ENCODE assay signal across 8 cellular contexts in the genomic region with DNA sequence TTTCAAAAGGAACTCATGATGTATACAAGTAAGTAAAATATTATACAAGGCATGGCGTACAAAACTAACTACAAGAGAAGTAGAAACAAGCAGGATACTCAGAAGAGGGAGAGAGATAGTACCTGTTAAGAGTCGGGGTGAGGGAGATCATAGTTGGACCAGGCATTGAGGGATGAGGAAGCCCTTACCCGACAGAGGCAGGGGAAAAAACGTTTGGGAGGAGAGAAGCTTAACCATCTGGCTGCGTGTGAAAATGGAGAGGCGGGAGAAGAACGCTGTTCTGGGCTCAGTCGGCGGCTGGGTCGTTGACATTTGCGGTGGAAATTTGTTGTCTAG. TPM values are rescaled to one million over a fixed set of nuclear protein-coding genes. Genes with fewer than 3 reads are reported as not detected.
DNase-seq lines count a peak whose midpoint lies in the region; ATAC-seq and TF ChIP-seq lines count a peak whose summit lies in the region.

No MANE protein-coding gene starts in this region.

- TF ChIP-seq EP300 in transverse colon (IDR thresholded peaks at IDR 0.05; ENCODE audit: low read depth), result no peak

- TF ChIP-seq CTCF in endothelial cell (IDR thresholded peaks at IDR 0.05; ENCODE audit: unreplicated experiment) (peak; percentile 15), transverse colon (IDR thresholded peaks at IDR 0.05) (peak in 1 of 5 experiments; percentile 25)

- no peaks in the 10 kb centered on the region for H3K36me3 ChIP-seq in SJCRH30
- no peaks in the 10 kb centered on the region for H3K36me3 ChIP-seq in transverse colon

- H3K9me3 ChIP-seq in SJCRH30 (replicated peaks), result no peaks in the 10 kb centered on the region; the same call in 1 of the 2 replicates
- H3K9me3 ChIP-seq in transverse colon, result no peaks in the 10 kb centered on the region

- peaks cover 6% of the 10 kb centered on the region for H3K36me3 Mint-ChIP-seq in activated T-cell treated with anti-CD3 and anti-CD28 coated beads, Interleukin-2, amount 50 U/mL, for 24 hours (ENCODE audit: low read depth)
- H3K36me3 Mint-ChIP-seq in endothelial cell (ENCODE audit: low read depth, unreplicated experiment), result peaks cover 10% of the 10 kb centered on the region
- H3K36me3 Mint-ChIP-seq in stimulated activated effector memory CD8-positive, alpha-beta T cell treated with anti-CD3 and anti-CD28 coated beads, Interleukin-12 subunit alpha, Interleukin-12 subunit beta, amount 100 ng/mL, for 72 hours, result peaks cover 5% of the 10 kb centered on the region

- H3K27ac Mint-ChIP-seq in activated T-cell treated with anti-CD3 and anti-CD28 coated beads, Interleukin-2, amount 50 U/mL, for 24 hours, result peak overlapping the region; percentile 87
- H3K27ac Mint-ChIP-seq in endothelial cell (ENCODE audit: unreplicated experiment), result peak overlapping the region; percentile 79
- peak overlapping the region; percentile 96 for H3K27ac Mint-ChIP-seq in stimulated activated effector memory CD8-positive, alpha-beta T cell treated with anti-CD3 and anti-CD28 coated beads, Interleukin-12 subunit alpha, Interleukin-12 subunit beta, amount 100 ng/mL, for 72 hours

- TF ChIP-seq POLR2A in transverse colon (IDR thresholded peaks at IDR 0.05), result no peak

- H3K9me3 Mint-ChIP-seq in activated T-cell treated with anti-CD3 and anti-CD28 coated beads, Interleukin-2, amount 50 U/mL, for 24 hours, result no peaks in the 10 kb centered on the region
- no peaks in the 10 kb centered on the region for H3K9me3 Mint-ChIP-seq in endothelial cell (ENCODE audit: unreplicated experiment)
- H3K9me3 Mint-ChIP-seq in stimulated activated effector memory CD8-positive, alpha-beta T cell treated with anti-CD3 and anti-CD28 coated beads, Interleukin-12 subunit alpha, Interleukin-12 subunit beta, amount 100 ng/mL, for 72 hours, result no peaks in the 10 kb centered on the region

- intact Hi-C loops in left cardiac atrium (cut with DNase I) (loop anchor here (1.0 to 2.0 kb wide), 3 partner anchors 35 to 63 kb away; no protein-coding TSS in a partner anchor), transverse colon (cut with DNase I; ENCODE audit: low total_unique reads) (loop anchor here (2.0 kb wide), 2 partner anchors 35 to 63 kb away; no protein-coding TSS in a partner anchor)

- no peak for DNase-seq in activated T-cell treated with anti-CD3 and anti-CD28 coated beads, Interleukin-2, amount 50 U/mL, for 24 hours
- DNase-seq in activated T-cell treated with anti-CD3 and anti-CD28 coated beads, Interleukin-2, amount 50 U/mL, for 1 hour, result no peak
- DNase-seq in SJCRH30 (no peak), endothelial cell (ENCODE audit: low spot score) (no peak), left cardiac atrium (no peak), transverse colon (no peak)
- no peak for DNase-seq in stimulated activated effector memory CD8-positive, alpha-beta T cell treated with anti-CD3 and anti-CD28 coated beads, Interleukin-12 subunit alpha, Interleukin-12 subunit beta, amount 100 ng/mL, for 72 hours (ENCODE audit: low spot score in 2 of 2)

- WGBS in transverse colon (ENCODE audit: low coverage in 1 of 2), 2 donors, result 47 to 50% methylated on average over 6 to 11 of the region's 11 CpGs

- H3K27me3 Mint-ChIP-seq in activated T-cell treated with anti-CD3 and anti-CD28 coated beads, Interleukin-2, amount 50 U/mL, for 24 hours, result peaks cover 3% of the 10 kb centered on the region
- peaks cover 10% of the 10 kb centered on the region for H3K27me3 Mint-ChIP-seq in endothelial cell (ENCODE audit: unreplicated experiment)

- in situ Hi-C loops in transverse colon (cut with MboI; ENCODE audit: low pct_ligation_motif_present in 1 of 4, low pct_unique_long_range_greater_than_20kb in 1 of 4, low sequenced_read_pairs in 3 of 4), result loop anchor here (5.0 kb wide), 2 partner anchors 55 to 65 kb away; no protein-coding TSS in a partner anchor

- H3K4me3 Mint-ChIP-seq in activated T-cell treated with anti-CD3 and anti-CD28 coated beads, Interleukin-2, amount 50 U/mL, for 24 hours, result peak overlapping the region; percentile 60
- H3K4me3 Mint-ChIP-seq in endothelial cell (ENCODE audit: unreplicated experiment), result peak overlapping the region; percentile 89
- peak overlapping the region; percentile 90 for H3K4me3 Mint-ChIP-seq in stimulated activated effector memory CD8-positive, alpha-beta T cell treated with anti-CD3 and anti-CD28 coated beads, Interleukin-12 subunit alpha, Interleukin-12 subunit beta, amount 100 ng/mL, for 72 hours

- H3K27ac ChIP-seq in SJCRH30 (no peak overlapping the region), transverse colon (no peak overlapping the region)

- no peaks in the 10 kb centered on the region for H3K27me3 ChIP-seq in SJCRH30
- H3K27me3 ChIP-seq in transverse colon, result peaks cover 35% of the 10 kb centered on the region

- H3K4me3 ChIP-seq in SJCRH30 (peak overlapping the region; percentile 98), transverse colon (peak overlapping the region in 1 of 4 donors; percentile 80)

- H3K4me1 ChIP-seq in SJCRH30 (peaks cover 22% of the 10 kb centered on the region), transverse colon (peaks cover 0 to 38% (median 15%) of the 10 kb centered on the region in 4 donors)

- H3K4me1 Mint-ChIP-seq in activated T-cell treated with anti-CD3 and anti-CD28 coated beads, Interleukin-2, amount 50 U/mL, for 24 hours (ENCODE audit: low read depth), result peaks cover 39% of the 10 kb centered on the region
- H3K4me1 Mint-ChIP-seq in endothelial cell (ENCODE audit: unreplicated experiment), result peaks cover 40% of the 10 kb centered on the region
- peaks cover 40% of the 10 kb centered on the region for H3K4me1 Mint-ChIP-seq in stimulated activated effector memory CD8-positive, alpha-beta T cell treated with anti-CD3 and anti-CD28 coated beads, Interleukin-12 subunit alpha, Interleukin-12 subunit beta, amount 100 ng/mL, for 72 hours

- ATAC-seq in stimulated activated effector memory CD8-positive, alpha-beta T cell treated with anti-CD3 and anti-CD28 coated beads, Interleukin-12 subunit alpha, Interleukin-12 subunit beta, amount 100 ng/mL, for 72 hours, result no peak
- ATAC-seq in HG03442 (IDR thresholded peaks at IDR 0.05; ENCODE audit: unreplicated experiment), result no peak
- ATAC-seq in left cardiac atrium, result no peak

RNA-seq across cellular contexts. Expression of a gene that starts 0.6 kb away (rescaled TPM):
- total RNA-seq in SJCRH30 (2014; rRNA removed; shearing (Covaris generic)), result 33.0 and 39.2 TPM in 2 replicates
- 194 TPM for total RNA-seq in endothelial cell (ENCODE audit: unreplicated experiment)
- total RNA-seq in left cardiac atrium, result 10 to 100 TPM; 12.2 to 21.2 TPM
- total RNA-seq in transverse colon, result 10 to 100 TPM in 1 of 4 donors, 1 to 10 TPM in 3; 5.3 to 16.5 (median 8.2) TPM

RNA-seq across cellular contexts. Expression of a gene that starts 33.6 kb away (rescaled TPM):
- total RNA-seq in SJCRH30 (2014; rRNA removed; shearing (Covaris generic)), result 400 TPM in 2 replicates
- total RNA-seq in endothelial cell (ENCODE audit: unreplicated experiment) (571 TPM), left cardiac atrium (100 to 1,000 TPM; 260 to 276 TPM), transverse colon (100 to 1,000 TPM; 234 to 709 (median 558) TPM)
